In the genomic region with DNA sequence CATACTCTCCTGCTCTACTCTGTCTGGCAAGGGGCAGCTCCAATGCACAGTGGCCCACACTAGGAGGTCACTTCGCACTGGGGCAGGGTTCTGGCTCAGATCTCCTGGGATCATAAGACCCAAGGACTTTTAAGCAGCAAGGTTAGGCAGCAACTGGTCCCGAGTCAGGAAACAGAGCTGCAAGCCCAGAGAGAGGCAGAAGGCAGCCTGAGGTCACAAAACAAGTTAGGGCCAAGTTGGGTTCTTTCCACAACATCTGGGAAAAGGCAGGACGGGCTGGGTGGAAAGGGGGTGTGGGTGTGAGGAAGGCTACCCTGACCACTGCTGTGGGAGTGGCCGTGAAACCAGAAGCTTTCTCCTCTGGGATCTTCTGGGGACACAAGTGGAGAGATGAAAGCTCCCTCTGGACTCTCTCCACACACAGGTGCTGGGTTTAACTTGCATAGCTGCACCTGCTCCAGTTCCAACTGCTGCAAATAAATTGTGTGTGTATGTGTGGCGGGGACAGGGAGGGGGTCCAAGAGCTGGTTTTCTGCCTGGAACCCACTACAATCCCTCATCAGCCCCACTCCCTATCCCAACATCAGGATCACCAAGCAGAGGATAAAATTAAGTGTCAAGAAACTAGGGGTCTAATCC, we compare ENCODE assay signal across 9 cellular contexts. TPM values are rescaled to one million over a fixed set of nuclear protein-coding genes. Genes with fewer than 3 reads are reported as not detected.
DNase-seq lines count a peak whose midpoint lies in the region; ATAC-seq and TF ChIP-seq lines count a peak whose summit lies in the region.
"Had no signal": no experiment of that assay in that cellular context is flagged by ENCODE, and none has a peak within 500 bp of the region (broad histone marks: within the 10 kb centered on the region; RNA-seq: fewer than 3 reads in every experiment).

No MANE protein-coding gene starts in this region.

- no peak overlapping the region for H3K9ac ChIP-seq in mesendoderm (ENCODE audit: low read length)

- peak; percentile 85 for DNase-seq in AG10803 (ENCODE audit: low read depth)
- no peak for DNase-seq in HFFc6
- no peak for DNase-seq in mesendoderm
- no peak for DNase-seq in COLO668 (lab: John Stamatoyannopoulos, UW; ENCODE audit: unreplicated experiment)
- DNase-seq in OCI-M2 (lab: John Stamatoyannopoulos, UW; ENCODE audit: unreplicated experiment), result no peak
- DNase-seq in occipital lobe (lab: John Stamatoyannopoulos, UW), result no peak
- DNase-seq: NCI-H1436 treated with DMSO at 0.1 percent for 48 hours had no signal

- no peaks in the 10 kb centered on the region for H3K79me2 ChIP-seq in mesendoderm (ENCODE audit: control insufficient read depth, insufficient read depth, low read length)

- no peak overlapping the region for H3K4me3 ChIP-seq in AG10803 (ENCODE audit: low read length)
- H3K4me3 ChIP-seq in mesendoderm (ENCODE audit: low read length), result no peak overlapping the region

- no peak for ATAC-seq in HG02571 (IDR thresholded peaks at IDR 0.05; ENCODE audit: unreplicated experiment)

- peak overlapping the region; percentile 59 for H3K27ac Mint-ChIP-seq in HFFc6

- no peak overlapping the region for H3K4ac ChIP-seq in mesendoderm (ENCODE audit: low read depth, low read length)

- H2AK5ac ChIP-seq in mesendoderm (ENCODE audit: low read length), result peak overlapping the region; percentile 4

- H2BK15ac ChIP-seq in mesendoderm (replicated peaks; ENCODE audit: low read depth), result no peak overlapping the region

- H3K56ac ChIP-seq in mesendoderm (ENCODE audit: low read length), result peak overlapping the region; percentile 59

- H3K9me3 Mint-ChIP-seq in HFFc6, result no peaks in the 10 kb centered on the region

- no peak overlapping the region for H3K18ac ChIP-seq in mesendoderm (ENCODE audit: low read length)

- no peaks in the 10 kb centered on the region for H3K79me1 ChIP-seq in mesendoderm (ENCODE audit: low read length)

- H3K36me3 ChIP-seq in mesendoderm (ENCODE audit: control insufficient read depth, insufficient read depth, low read length), result no peaks in the 10 kb centered on the region

- H3K4me2 ChIP-seq in mesendoderm (ENCODE audit: low read length), result no peak overlapping the region

- H2BK120ac ChIP-seq in mesendoderm (ENCODE audit: low read depth, low read length), result no peak overlapping the region

- H3K27me3 ChIP-seq in mesendoderm (ENCODE audit: insufficient read depth, low read length, poor library complexity), result no peaks in the 10 kb centered on the region

- H3K4me1 ChIP-seq in mesendoderm (ENCODE audit: control insufficient read depth, low read depth, low read length), result peaks cover 25% of the 10 kb centered on the region

- H2BK5ac ChIP-seq in mesendoderm (ENCODE audit: low read length), result no peak overlapping the region

- WGBS in adipose tissue, 3 donors, result 25 to 33% (median 25%) methylated on average over 5 of the region's 5 CpGs
- WGBS in mesendoderm (ENCODE audit: extremely low coverage, insufficient coverage, low lambda C conversion rate), result no CpG with 5 or more reads among the region's 5 CpGs

- H3K27me3 Mint-ChIP-seq in HFFc6 (ENCODE audit: insufficient read depth), result peaks cover 2% of the 10 kb centered on the region; the same call in 1 of the 2 replicates

- peaks cover 52% of the 10 kb centered on the region for H3K4me1 Mint-ChIP-seq in HFFc6 (ENCODE audit: low read depth)

- no peak overlapping the region for H4K8ac ChIP-seq in mesendoderm (ENCODE audit: low read depth, low read length)

- H3K27ac ChIP-seq in adipose tissue (ENCODE audit: low read depth, low read length) (peak overlapping the region; percentile 48), mesendoderm (ENCODE audit: low read depth, low read length) (no peak overlapping the region)

- H3K23ac ChIP-seq in mesendoderm (ENCODE audit: low read length), result no peak overlapping the region

- no peak overlapping the region for H4K5ac ChIP-seq in mesendoderm (ENCODE audit: low read length)

- no peak for TF ChIP-seq CTCF in AG10803 (conservative IDR thresholded peaks at IDR 0.05; ENCODE audit: low read length)
- no peak for TF ChIP-seq CTCF in HFFc6 (IDR thresholded peaks at IDR 0.05)

- no peaks in the 10 kb centered on the region for H3K36me3 Mint-ChIP-seq in HFFc6 (ENCODE audit: low read depth)

- H3K4me3 Mint-ChIP-seq in HFFc6, result no peak overlapping the region

RNA-seq across cellular contexts. Expression of a gene that starts 8.0 kb away (rescaled TPM):
- total RNA-seq in HFFc6 (2021; fragmentation: NEBNext Ultra II Directional; extraction: Animal tissue kit (Norgen Biotek cat#: 25700)), result 1 to 10 TPM in 4 of 6 experiments, under 1 TPM in 2; 0.50 to 1.8 (median 1.3) TPM
- 10 to 100 TPM in 1 of 3 donors, 1 to 10 TPM in 2; 4.4 to 11.9 (median 5.3) TPM for polyA plus RNA-seq in adipose tissue
- 0.93 TPM for polyA plus RNA-seq in mesendoderm (2013, experiment 1 of 2)
- 0.78 TPM for polyA plus RNA-seq in mesendoderm (2013, experiment 2 of 2)
- 30.1 TPM for total RNA-seq in occipital lobe

RNA-seq across cellular contexts. Expression of a gene that starts 15.4 kb away (rescaled TPM):
- 100 to 1,000 TPM in 4 of 6 experiments, 10 to 100 TPM in 2; 95.6 to 110 (median 105) TPM for total RNA-seq in HFFc6 (2021; fragmentation: NEBNext Ultra II Directional; extraction: Animal tissue kit (Norgen Biotek cat#: 25700))
- 10 to 100 TPM; 30.6 to 91.4 (median 67.8) TPM for polyA plus RNA-seq in adipose tissue
- 97.5 TPM for polyA plus RNA-seq in mesendoderm (2013, experiment 1 of 2)
- polyA plus RNA-seq in mesendoderm (2013, experiment 2 of 2), result 99.4 TPM
- 28.4 TPM for total RNA-seq in occipital lobe

RNA-seq across cellular contexts. Expression of a gene that starts 55.8 kb away (rescaled TPM):
- not detected for total RNA-seq in HFFc6 (2021; fragmentation: NEBNext Ultra II Directional; extraction: Animal tissue kit (Norgen Biotek cat#: 25700))
- polyA plus RNA-seq in adipose tissue, result 1 to 10 TPM in 1 of 3 donors, under 1 TPM in 2; 0.15 to 1.0 (median 0.34) TPM
- 0.03 TPM for polyA plus RNA-seq in mesendoderm (2013, experiment 1 of 2)
- 0.08 TPM for polyA plus RNA-seq in mesendoderm (2013, experiment 2 of 2)
- total RNA-seq in occipital lobe, result not detected

Comparison
In these comparisons a context has a peak if more than half of its experiments do, and no peak if none do; other contexts are left out.
1. RNA of a gene that starts 8.0 kb away (total RNA-seq): 30.1 TPM in occipital lobe (single experiment); 0.50 to 1.8 TPM in HFFc6; every median in the first group is over 10 times any median in the second.